In the genomic region with DNA sequence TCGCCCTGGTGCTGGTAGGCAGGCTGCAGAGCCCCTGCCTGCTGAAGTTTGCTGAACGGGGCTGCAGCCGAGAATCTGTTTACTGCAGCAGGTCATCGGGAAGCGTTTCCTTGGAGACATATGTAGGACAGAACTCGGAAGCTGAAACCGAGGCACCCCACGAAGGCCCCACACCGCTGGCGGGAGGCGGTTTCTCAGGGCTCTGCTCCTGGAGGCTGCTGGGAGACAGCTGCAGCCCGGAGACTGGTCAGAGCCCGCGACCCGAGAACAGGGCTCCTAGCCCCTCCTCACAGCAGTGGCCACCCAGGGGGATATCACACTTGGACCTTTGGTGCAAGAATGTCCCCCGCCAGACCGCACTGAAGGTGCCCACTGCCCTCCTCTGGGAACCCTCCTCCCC, we compare ENCODE assay signal across 13 cellular contexts.
"Had no signal": no experiment of that assay in that cellular context is flagged by ENCODE, and none has a peak within 500 bp of the region (broad histone marks: within the 10 kb centered on the region; RNA-seq: fewer than 3 reads in every experiment).

No MANE protein-coding gene starts in this region.

- H3K36me3 ChIP-seq: breast epithelium, gastroesophageal sphincter, left ventricle myocardium inferior, thyroid gland had no signal

- H3K4me1 ChIP-seq: breast epithelium had no signal

- ATAC-seq: effector memory CD8-positive, alpha-beta T cell; gastroesophageal sphincter; stimulated activated effector memory CD8-positive, alpha-beta T cell treated with anti-CD3 and anti-CD28 coated beads, Interleukin-12 subunit alpha, Interleukin-12 subunit beta, amount 100 ng/mL, for 72 hours had no signal

- H3K9me3 ChIP-seq: breast epithelium, gastroesophageal sphincter, left ventricle myocardium inferior, thyroid gland had no signal

- DNase-seq: activated naive CD8-positive, alpha-beta T cell treated with anti-CD3 and anti-CD28 coated beads for 36 hours; cerebellar nuclear complex; dermis blood vessel endothelial cell; effector memory CD8-positive, alpha-beta T cell; kidney; left ventricle myocardium inferior; naive B cell; T-helper 9 cell; thyroid gland had no signal

- H3K27ac ChIP-seq: breast epithelium, epithelial cell of prostate, gastroesophageal sphincter, left ventricle myocardium inferior, thyroid gland had no signal

- H3K4me3 ChIP-seq: breast epithelium, gastroesophageal sphincter, left ventricle myocardium inferior, thyroid gland had no signal

- H3K27me3 ChIP-seq: thyroid gland had no signal
